1 cellular context compared by ENCODE assay signal in genomic region chr14:76997257-76997970, GRCh38.
TF ChIP-seq lines count a peak whose summit lies in the region.

No MANE protein-coding gene starts in this region.

TF ChIP-seq in GM23338, 12 proteins besides CTCF, POLR2A, EP300 and RAD21 (continued from another document):
- no peak for TF ChIP-seq ZNF462 (CRISPR knock-in tag; IDR thresholded peaks at IDR 0.05)
- no peak for TF ChIP-seq EZH2 (IDR thresholded peaks at IDR 0.05; ENCODE audit: low read depth, unreplicated experiment)
